In the genomic region with DNA sequence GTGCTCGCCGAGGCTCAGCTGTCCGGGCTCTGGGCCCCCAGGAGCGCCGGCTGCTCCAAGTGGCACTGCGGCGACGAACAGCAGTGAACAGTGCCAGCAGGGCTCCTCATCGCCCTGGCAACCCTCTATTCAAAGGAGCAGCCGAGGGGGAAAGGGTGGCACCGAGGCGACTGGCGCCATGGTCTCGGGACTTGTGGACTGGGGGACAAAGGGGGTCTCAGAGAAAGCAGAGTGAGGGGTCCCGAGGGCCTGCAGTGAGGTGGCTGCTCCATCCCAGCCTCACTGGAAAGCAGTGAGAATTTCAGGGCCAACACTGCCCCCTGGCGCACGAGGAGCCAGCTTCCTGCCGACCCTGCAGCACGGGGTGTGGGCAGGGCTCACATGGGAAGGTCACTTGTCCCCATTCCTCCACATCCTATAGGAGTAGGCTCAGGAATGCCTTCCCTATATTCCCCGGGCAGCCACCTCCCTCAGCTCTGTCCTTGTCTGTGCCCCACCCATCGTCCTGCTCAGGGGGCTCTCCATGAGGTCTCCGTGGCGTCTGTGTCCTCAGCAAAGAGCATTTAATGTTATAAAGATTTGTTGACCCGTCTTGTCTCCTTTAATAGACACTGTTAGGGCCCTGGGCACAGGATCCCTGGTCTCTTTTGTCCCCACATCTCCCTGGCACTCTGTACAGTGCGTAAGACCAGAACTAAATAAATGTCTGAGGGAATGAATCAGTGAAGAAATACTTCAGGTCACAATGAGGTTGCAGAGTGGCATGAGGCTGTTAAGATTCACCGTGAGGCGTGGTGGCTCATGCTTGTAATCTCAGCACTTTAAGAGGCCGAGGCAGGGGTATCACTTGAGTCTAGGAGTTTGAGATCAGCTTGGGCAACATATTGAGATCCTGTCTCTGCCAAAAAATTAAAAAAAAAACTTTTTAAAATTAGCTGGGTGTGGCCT, we compare ENCODE assay signal across 8 cellular contexts. TPM values are rescaled to one million over a fixed set of nuclear protein-coding genes. Genes with fewer than 3 reads are reported as not detected.
A peak's percentile ranks its signal among the peaks of the same experiment; 100 is the strongest.
DNase-seq lines count a peak whose midpoint lies in the region; ATAC-seq and TF ChIP-seq lines count a peak whose summit lies in the region.

No MANE protein-coding gene starts in this region.

- H2AFZ ChIP-seq in SK-N-SH (ENCODE audit: low read depth): peak overlapping the region; percentile 7; the same call in 1 of the 2 replicates

- TF ChIP-seq RAD21 in SK-N-SH (IDR thresholded peaks at IDR 0.05; ENCODE audit: low read length): peak; percentile 72

- H3K9me2 ChIP-seq in SK-N-SH: no peaks in the 10 kb centered on the region

- CTCF ChIA-PET in SK-N-SH (lab: Yijun Ruan, JAX): interaction anchor here (0.6 to 4.6 kb wide), 31 partner anchors 8 to 315 kb away, joined by 3 to 44 read pairs (median 4); a partner anchor contains a TSS

- DNase-seq in DMS53 treated with DMSO at 0.1 percent for 48 hours (lab: John Stamatoyannopoulos, UW; ENCODE audit: unreplicated experiment) (peak; percentile 75), LHCN-M2 (ENCODE audit: low read depth) (peak; percentile 45), SK-N-SH (peak; percentile 85), amniotic stem cell (lab: John Stamatoyannopoulos, UW) (peak; percentile 30), right cardiac atrium (peak; percentile 58 to 84 (median 76)), renal cortical epithelial cell (ENCODE audit: low read depth) (peak; percentile 82)

- H3K4me1 ChIP-seq in SK-N-SH (ENCODE audit: control insufficient read depth in 1 of 2, insufficient read depth in 2 of 2, low read depth in 1 of 2, low read length in 1 of 2) (peaks cover 4 to 60% of the 10 kb centered on the region in 2 experiments; a peak in 2 of 4 replicates), right cardiac atrium (ENCODE audit: control insufficient read depth, insufficient read depth, low read length) (no peaks in the 10 kb centered on the region)

- peak; percentile 72 for TF ChIP-seq CTCF in SK-N-SH (IDR thresholded peaks at IDR 0.05)

- no peaks in the 10 kb centered on the region for H3F3A ChIP-seq in SK-N-SH (replicated peaks; ENCODE audit: insufficient read depth)

- H3K36me3 ChIP-seq in SK-N-SH (replicated peaks in 1 of 2; ENCODE audit: control insufficient read depth in 1 of 2, insufficient read depth in 2 of 2, low read length in 1 of 2): no peaks in the 10 kb centered on the region

- TF ChIP-seq EP300 in SK-N-SH (IDR thresholded peaks at IDR 0.05; ENCODE audit: borderline replicate concordance in 1 of 2, low read depth in 1 of 2, low read length in 1 of 2): no peak

- intact Hi-C loops in right cardiac atrium (cut with DNase I): no loop called here

- 61% methylated on average over 18 of the region's 28 CpGs for WGBS in SK-N-SH (ENCODE audit: low lambda C conversion rate)
- WGBS in right cardiac atrium: 47% methylated on average over 28 of the region's 28 CpGs

- H3K4me2 ChIP-seq in SK-N-SH: no peak overlapping the region

- no peaks in the 10 kb centered on the region for H3K9me3 ChIP-seq in SK-N-SH
- no peaks in the 10 kb centered on the region for H3K9me3 ChIP-seq in right cardiac atrium (ENCODE audit: control insufficient read depth, low read length)

- H3K9ac ChIP-seq in SK-N-SH: no peak overlapping the region

- no peaks in the 10 kb centered on the region for H4K20me1 ChIP-seq in SK-N-SH (ENCODE audit: insufficient read depth)

- ATAC-seq in right cardiac atrium: peak; percentile 50 to 69
- ATAC-seq in HG03342 (IDR thresholded peaks at IDR 0.05; ENCODE audit: unreplicated experiment): no peak
- ATAC-seq in GM19452 (IDR thresholded peaks at IDR 0.05; ENCODE audit: unreplicated experiment): no peak

- POLR2A ChIA-PET in SK-N-SH (lab: Yijun Ruan, JAX): interaction anchor here (0.8 kb wide), 2 partner anchors 40 to 45 kb away, joined by 4 read pairs; a partner anchor contains a TSS

- no peak overlapping the region for H3K4me3 ChIP-seq in SK-N-SH (ENCODE audit: low read depth in 2 of 2, low read length in 1 of 2)
- no peak overlapping the region for H3K4me3 ChIP-seq in right cardiac atrium (ENCODE audit: low read length)

- no peaks in the 10 kb centered on the region for H3K79me2 ChIP-seq in SK-N-SH (ENCODE audit: insufficient read depth)

- H3K27ac ChIP-seq in SK-N-SH (ENCODE audit: low read depth in 2 of 2, low read length in 1 of 2) (peak overlapping the region; percentile 13 to 48), right cardiac atrium (ENCODE audit: low read length) (no peak overlapping the region)

- H3K27me3 ChIP-seq in SK-N-SH (ENCODE audit: insufficient read depth) (no peaks in the 10 kb centered on the region), right cardiac atrium (ENCODE audit: control insufficient read depth, insufficient read depth) (no peaks in the 10 kb centered on the region)

TF ChIP-seq in SK-N-SH, 30 proteins besides CTCF, POLR2A, EP300 and RAD21:
- TF ChIP-seq CHD2 (IDR thresholded peaks at IDR 0.05; ENCODE audit: low read length, partially characterized antibody) (peak; percentile 17), SMC3 (IDR thresholded peaks at IDR 0.05; ENCODE audit: low read depth, low read length) (peak; percentile 63), SIN3A (IDR thresholded peaks at IDR 0.05; ENCODE audit: borderline replicate concordance, low read depth, low read length) (no peak), MXI1 (IDR thresholded peaks at IDR 0.05; ENCODE audit: low read depth, low read length) (peak; percentile 53; the same call in 1 of the 2 replicates), FOSL2 (IDR thresholded peaks at IDR 0.05; ENCODE audit: borderline replicate concordance, low read depth) (no peak), EZH2phosphoT487 (IDR thresholded peaks at IDR 0.05; ENCODE audit: borderline replicate concordance, low read depth) (no peak), RCOR1 (IDR thresholded peaks at IDR 0.05; ENCODE audit: low read length) (0 out of 2 replicates have a peak, but pooled peaks have one; percentile 33), NRF1 (IDR thresholded peaks at IDR 0.05; ENCODE audit: low read depth, low read length) (0 out of 2 replicates have a peak, but pooled peaks have one; percentile 1)
- TF ChIP-seq, protein P1, sequence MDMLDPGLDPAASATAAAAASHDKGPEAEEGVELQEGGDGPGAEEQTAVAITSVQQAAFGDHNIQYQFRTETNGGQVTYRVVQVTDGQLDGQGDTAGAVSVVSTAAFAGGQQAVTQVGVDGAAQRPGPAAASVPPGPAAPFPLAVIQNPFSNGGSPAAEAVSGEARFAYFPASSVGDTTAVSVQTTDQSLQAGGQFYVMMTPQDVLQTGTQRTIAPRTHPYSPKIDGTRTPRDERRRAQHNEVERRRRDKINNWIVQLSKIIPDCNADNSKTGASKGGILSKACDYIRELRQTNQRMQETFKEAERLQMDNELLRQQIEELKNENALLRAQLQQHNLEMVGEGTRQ (IDR thresholded peaks at IDR 0.05; ENCODE audit: borderline replicate concordance, low read depth, low read length): no peak

RNA-seq across cellular contexts. Expression of a gene that starts 26.4 kb away (rescaled TPM):
- total RNA-seq in LHCN-M2 (2014; rRNA removed) (14.1 and 16.9 TPM in 2 replicates), right cardiac atrium (10 to 100 TPM; 10.8 to 14.6 (median 11.6) TPM), renal cortical epithelial cell (26.2 and 32.8 TPM in 2 replicates)
- 9.8 TPM for polyA plus RNA-seq in LHCN-M2 (2012)
- polyA plus RNA-seq in SK-N-SH (2012; rRNA removed) (15.9 and 25.4 TPM in 2 replicates), right cardiac atrium (11.8 TPM)
- 4.1 and 9.4 TPM in 2 replicates for polyA plus RNA-seq in SK-N-SH (2012; cell fraction: cytosol; rRNA removed)
- polyA plus RNA-seq in SK-N-SH (2012; cell fraction: nucleus; rRNA removed): 35.8 and 37.4 TPM in 2 replicates

RNA-seq across cellular contexts. Expression of a gene that starts 40.1 kb away (rescaled TPM):
- total RNA-seq in LHCN-M2 (2014; rRNA removed) (15.6 and 19.5 TPM in 2 replicates), right cardiac atrium (1 to 10 TPM; 5.3 to 9.4 (median 6.8) TPM), renal cortical epithelial cell (23.1 and 26.4 TPM in 2 replicates)
- 9.4 TPM for polyA plus RNA-seq in LHCN-M2 (2012)
- polyA plus RNA-seq in SK-N-SH (2012; rRNA removed) (25.0 and 25.4 TPM in 2 replicates), right cardiac atrium (4.8 TPM)
- polyA plus RNA-seq in SK-N-SH (2012; cell fraction: cytosol; rRNA removed): 8.7 and 14.3 TPM in 2 replicates
- 69.3 and 90.1 TPM in 2 replicates for polyA plus RNA-seq in SK-N-SH (2012; cell fraction: nucleus; rRNA removed)

Comparison
In these comparisons a context has a peak if more than half of its experiments do, and no peak if none do; other contexts are left out.
1. DNase-seq: peak in every context shown above with its lines; median percentile 85 in SK-N-SH; 82 in renal cortical epithelial cell; 76 in right cardiac atrium; 75 in DMS53 treated with DMSO at 0.1 percent for 48 hours; 45 in LHCN-M2; 30 in amniotic stem cell.
2. ATAC-seq: peak in right cardiac atrium (2 of 2); none in HG03342 (single experiment) and GM19452 (single experiment).